ENCODE assay signal across 28 cellular contexts in genomic region chr2:42372801-42373200, GRCh38.
"Had no signal": no experiment of that assay in that cellular context is flagged by ENCODE, and none has a peak within 500 bp of the region (broad histone marks: within the 10 kb centered on the region; RNA-seq: fewer than 3 reads in every experiment).

No MANE protein-coding gene starts in this region.

- H3K4me3 Mint-ChIP-seq: activated CD4-positive, alpha-beta memory T cell treated with anti-CD3 and anti-CD28 coated beads for 36 hours; activated CD4-positive, alpha-beta T cell treated with anti-CD3 and anti-CD28 coated beads, Interleukin-2, amount 10 ng/mL, durations not matched to agents 24 days and 14 days; activated T-cell treated with anti-CD3 and anti-CD28 coated beads, Interleukin-2, amount 50 U/mL, for 24 hours; central memory CD8-positive, alpha-beta T cell; dendritic cell treated with granulocyte-macrophage colony-stimulating factor and Interleukin-4, amounts not matched to agents 40 ng/mL and 50 ng/mL, for 4 days; nephron; stimulated activated memory B cell treated with anti-CD40 and anti-IgM and Interleukin-4, amounts not matched to agents 10 μg/mL and 1 μg/mL and 100 μg/mL, for 72 hours; stimulated activated naive CD8-positive, alpha-beta T cell treated with anti-CD3 and anti-CD28 coated beads, Interleukin-15, amount 100 ng/mL, for 72 hours; T-helper 1 cell treated with Interleukin-12 subunit alpha and Interleukin-12 subunit beta and Interleukin-4 antibody, amounts not matched to agents 30 μg/mL and 1 μg/mL, for 36 hours had no signal

- H3K27ac Mint-ChIP-seq: activated CD4-positive, alpha-beta memory T cell treated with anti-CD3 and anti-CD28 coated beads for 36 hours; activated CD4-positive, alpha-beta T cell treated with anti-CD3 and anti-CD28 coated beads, Interleukin-2, amount 10 ng/mL, durations not matched to agents 24 days and 14 days; activated naive CD4-positive, alpha-beta T cell treated with anti-CD3 and anti-CD28 coated beads, Interleukin-2, amount 50 U/mL, for 72 hours; activated T-cell treated with anti-CD3 and anti-CD28 coated beads, Interleukin-2, amount 50 U/mL, for 24 hours; activated T-helper 2 cell treated with anti-CD3 and anti-CD28 coated beads, Interferon-gamma antibody, Interleukin-2, Interleukin-4, amounts not matched to agents 10 μg/mL and 5 μg/mL and 100 μg/mL, durations not matched to agents 14 hours and 24 hours and 36 hours; dendritic cell treated with granulocyte-macrophage colony-stimulating factor and Interleukin-4, amounts not matched to agents 40 ng/mL and 50 ng/mL, for 4 days; nephron; progenitor cell of endocrine pancreas; stimulated activated memory B cell treated with anti-CD40 and anti-IgM and Interleukin-4, amounts not matched to agents 10 μg/mL and 1 μg/mL and 100 μg/mL, for 72 hours; stimulated activated naive CD8-positive, alpha-beta T cell treated with anti-CD3 and anti-CD28 coated beads, Interleukin-15, amount 100 ng/mL, for 72 hours; T-helper 1 cell treated with Interleukin-12 subunit alpha and Interleukin-12 subunit beta and Interleukin-4 antibody, amounts not matched to agents 30 μg/mL and 1 μg/mL, for 36 hours had no signal

- H3K36me3 Mint-ChIP-seq: activated CD4-positive, alpha-beta memory T cell treated with anti-CD3 and anti-CD28 coated beads for 36 hours; activated naive CD4-positive, alpha-beta T cell treated with anti-CD3 and anti-CD28 coated beads, Interleukin-2, amount 50 U/mL, for 72 hours; stimulated activated memory B cell treated with anti-CD40 and anti-IgM and Interleukin-4, amounts not matched to agents 10 μg/mL and 1 μg/mL and 100 μg/mL, for 72 hours had no signal

- H3K4me1 ChIP-seq: breast epithelium had no signal

- H3K9me3 Mint-ChIP-seq: activated CD4-positive, alpha-beta memory T cell treated with anti-CD3 and anti-CD28 coated beads for 36 hours; activated CD4-positive, alpha-beta T cell treated with anti-CD3 and anti-CD28 coated beads, Interleukin-2, amount 10 ng/mL, durations not matched to agents 24 days and 14 days; activated naive CD4-positive, alpha-beta T cell treated with anti-CD3 and anti-CD28 coated beads, Interleukin-2, amount 50 U/mL, for 72 hours; activated T-cell treated with anti-CD3 and anti-CD28 coated beads, Interleukin-2, amount 50 U/mL, for 24 hours; activated T-helper 2 cell treated with anti-CD3 and anti-CD28 coated beads, Interferon-gamma antibody, Interleukin-2, Interleukin-4, amounts not matched to agents 10 μg/mL and 5 μg/mL and 100 μg/mL, durations not matched to agents 14 hours and 24 hours and 36 hours; central memory CD8-positive, alpha-beta T cell; dendritic cell treated with granulocyte-macrophage colony-stimulating factor and Interleukin-4, amounts not matched to agents 40 ng/mL and 50 ng/mL, for 4 days; nephron; stimulated activated memory B cell treated with anti-CD40 and anti-IgM and Interleukin-4, amounts not matched to agents 10 μg/mL and 1 μg/mL and 100 μg/mL, for 72 hours; stimulated activated naive CD8-positive, alpha-beta T cell treated with anti-CD3 and anti-CD28 coated beads, Interleukin-15, amount 100 ng/mL, for 72 hours; T-helper 1 cell treated with Interleukin-12 subunit alpha and Interleukin-12 subunit beta and Interleukin-4 antibody, amounts not matched to agents 30 μg/mL and 1 μg/mL, for 36 hours had no signal

- H3K4me3 ChIP-seq: breast epithelium, esophagus muscularis mucosa, left ventricle myocardium inferior, ovary, skin epidermis, upper lobe of left lung had no signal

- H3K36me3 ChIP-seq: breast epithelium, esophagus muscularis mucosa, left ventricle myocardium inferior, ovary, upper lobe of left lung, WERI-Rb-1 had no signal

- H3K27ac ChIP-seq: breast epithelium, esophagus muscularis mucosa, left ventricle myocardium inferior, ovary, upper lobe of left lung had no signal

- H3K9me3 ChIP-seq: breast epithelium, esophagus muscularis mucosa, left ventricle myocardium inferior, ovary, upper lobe of left lung had no signal

- ATAC-seq: activated CD4-positive, CD25-positive, alpha-beta regulatory T cell treated with anti-CD3 and anti-CD28 coated beads, Interleukin-2, amount 50 U/mL, for 24 hours; activated naive CD4-positive, alpha-beta T cell treated with anti-CD3 and anti-CD28 coated beads, Interleukin-2, amount 50 U/mL, for 72 hours; stimulated activated memory B cell treated with anti-CD40 and anti-IgM and Interleukin-4, amounts not matched to agents 10 μg/mL and 1 μg/mL and 100 μg/mL, for 72 hours; stimulated activated naive CD8-positive, alpha-beta T cell treated with anti-CD3 and anti-CD28 coated beads, Interleukin-15, amount 100 ng/mL, for 72 hours had no signal

- H3K27me3 Mint-ChIP-seq: activated T-cell treated with anti-CD3 and anti-CD28 coated beads, Interleukin-2, amount 50 U/mL, for 24 hours; stimulated activated naive CD8-positive, alpha-beta T cell treated with anti-CD3 and anti-CD28 coated beads, Interleukin-15, amount 100 ng/mL, for 72 hours had no signal

- DNase-seq: activated CD4-positive, alpha-beta memory T cell treated with anti-CD3 and anti-CD28 coated beads for 36 hours; activated CD4-positive, alpha-beta T cell treated with anti-CD3 and anti-CD28 coated beads, Interleukin-2, amount 10 ng/mL, durations not matched to agents 24 days and 14 days; activated CD8-positive, alpha-beta memory T cell treated with anti-CD3 and anti-CD28 coated beads, Interleukin-2, amount 50 U/mL, for 4 hours; activated naive CD4-positive, alpha-beta T cell; activated T-cell treated with anti-CD3 and anti-CD28 coated beads, Interleukin-2, amount 50 U/mL, for 24 hours; left ventricle myocardium inferior; stimulated activated CD4-positive, alpha-beta T cell treated with anti-CD3 and anti-CD28 coated beads, Interleukin-1b, Interleukin-23, amount 100 ng/mL, for 48 hours; stimulated activated CD4-positive, alpha-beta T cell treated with anti-CD3 and anti-CD28 coated beads, Interleukin-4, amount 100 ng/mL, for 4 hours; stimulated activated CD8-positive, alpha-beta memory T cell treated with anti-CD3 and anti-CD28 coated beads, Interleukin-4, amount 100 ng/mL, for 48 hours; stimulated activated naive CD8-positive, alpha-beta T cell treated with anti-CD3 and anti-CD28 coated beads, Interleukin-15, amount 100 ng/mL, for 72 hours; substantia nigra; T-helper 9 cell; upper lobe of left lung had no signal

- H3K27me3 ChIP-seq: breast epithelium, esophagus muscularis mucosa, foreskin keratinocyte, ovary, upper lobe of left lung had no signal

- H3K4me1 Mint-ChIP-seq: central memory CD8-positive, alpha-beta T cell; stimulated activated memory B cell treated with anti-CD40 and anti-IgM and Interleukin-4, amounts not matched to agents 10 μg/mL and 1 μg/mL and 100 μg/mL, for 72 hours had no signal
